In genomic region chr4:59503731-59504130, GRCh38 we compare ENCODE assay signal across 27 cellular contexts.
"Had no signal": no experiment of that assay in that cellular context is flagged by ENCODE, and none has a peak within 500 bp of the region (broad histone marks: within the 10 kb centered on the region; RNA-seq: fewer than 3 reads in every experiment).

No MANE protein-coding gene starts in this region.

- H3K4me1 ChIP-seq: left lung, lower lobe of right lung, pancreas, prostate gland, sigmoid colon, spleen, tibial nerve, upper lobe of left lung had no signal

- H3K9me3 ChIP-seq: left lung, lower lobe of right lung, pancreas, prostate gland, sigmoid colon, tibial nerve, upper lobe of left lung had no signal

- DNase-seq: hypothalamus; immature natural killer cell; kidney; left colon; left lung; lower lobe of right lung; mammary epithelial cell; mesenchymal stem cell; naive thymus-derived CD8-positive, alpha-beta T cell; nucleus accumbens; pancreas; posterior cingulate gyrus; retina; right cardiac atrium; sigmoid colon; small intestine; spleen; stimulated activated CD4-positive, alpha-beta T cell treated with anti-CD3 and anti-CD28 coated beads, Interleukin-4, amount 100 ng/mL, for 24 hours; stimulated activated naive CD4-positive, alpha-beta T cell treated with Interleukin-2 at 50 U/mL for 16 hours; stimulated activated naive CD8-positive, alpha-beta T cell treated with anti-CD3 and anti-CD28 coated beads, Interleukin-15, amount 100 ng/mL, for 72 hours; substantia nigra; upper lobe of left lung had no signal

- FAIRE-seq: islet of Langerhans, kidney, pancreas, small intestine, urothelium cell line had no signal

- ATAC-seq: left colon; left lung; lower lobe of right lung; naive thymus-derived CD8-positive, alpha-beta T cell; pancreas; right cardiac atrium; stimulated activated effector memory CD8-positive, alpha-beta T cell treated with anti-CD3 and anti-CD28 coated beads, Interleukin-12 subunit alpha, Interleukin-12 subunit beta, amount 100 ng/mL, for 72 hours; stimulated activated naive CD8-positive, alpha-beta T cell treated with anti-CD3 and anti-CD28 coated beads, Interleukin-15, amount 100 ng/mL, for 72 hours had no signal

- H3K4me3 ChIP-seq: left lung, lower lobe of right lung, pancreas, prostate gland, sigmoid colon, spleen, tibial nerve, upper lobe of left lung had no signal

- H3K36me3 ChIP-seq: left lung, lower lobe of right lung, pancreas, prostate gland, sigmoid colon, spleen, tibial nerve, upper lobe of left lung had no signal

- H3K27ac ChIP-seq: left lung, lower lobe of right lung, pancreas, prostate gland, sigmoid colon, spleen, tibial nerve, upper lobe of left lung had no signal

- H3K27me3 ChIP-seq: left lung, pancreas, sigmoid colon, spleen, tibial nerve, upper lobe of left lung had no signal
